8 cellular contexts compared by ENCODE assay signal in the genomic region with DNA sequence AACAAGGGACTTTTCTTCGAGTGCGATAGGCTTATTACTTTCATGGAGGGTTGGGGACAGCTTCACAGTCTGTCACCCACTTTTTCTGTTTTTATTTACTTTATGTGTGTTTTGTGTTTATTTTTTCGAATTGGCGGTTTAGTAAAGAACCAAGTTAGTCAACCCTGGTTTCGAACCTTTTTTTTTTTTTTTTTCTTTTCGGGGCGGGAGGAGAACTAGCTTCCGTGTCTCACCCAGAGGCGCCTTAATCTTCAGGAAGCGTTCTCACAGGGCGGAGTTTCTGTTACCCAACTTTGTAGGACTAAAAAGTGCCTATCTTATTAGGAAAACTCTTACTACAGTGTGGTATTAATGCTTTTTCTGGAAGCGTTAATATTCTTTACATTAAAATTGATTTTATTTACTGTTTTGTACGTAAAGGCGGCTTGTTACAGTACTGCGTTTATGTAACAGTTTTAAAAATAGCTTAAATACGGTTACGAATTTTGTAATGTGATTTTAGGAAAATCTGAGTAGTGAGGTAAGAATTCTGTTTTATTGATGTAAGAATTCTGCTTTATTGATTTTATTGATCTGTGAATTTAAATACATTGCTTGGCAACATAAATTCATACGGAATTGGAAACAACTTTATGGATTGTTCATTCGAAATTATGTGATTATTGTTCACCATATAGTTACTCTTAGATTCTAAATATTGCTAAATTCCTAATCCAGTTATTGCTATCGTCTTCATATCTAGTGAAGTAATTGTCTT. TPM values are rescaled to one million over a fixed set of nuclear protein-coding genes. Genes with fewer than 3 reads are reported as not detected.
A peak's percentile ranks its signal among the peaks of the same experiment; 100 is the strongest.
DNase-seq lines count a peak whose midpoint lies in the region; ATAC-seq and TF ChIP-seq lines count a peak whose summit lies in the region.

No MANE protein-coding gene starts in this region.

- peak overlapping the region; percentile 67 to 91 for H3K27ac ChIP-seq in ovary

- WGBS in ovary, 3 donors, result 0 to 1% (median 1%) methylated on average over 20 of the region's 20 CpGs

- H3K4me3 Mint-ChIP-seq in activated naive CD4-positive, alpha-beta T cell treated with anti-CD3 and anti-CD28 coated beads, Interleukin-2, amount 10 ng/mL, durations not matched to agents 7 days and 5 days, result peak overlapping the region; percentile 94

- H3K4me1 Mint-ChIP-seq in activated naive CD4-positive, alpha-beta T cell treated with anti-CD3 and anti-CD28 coated beads, Interleukin-2, amount 10 ng/mL, durations not matched to agents 7 days and 5 days, result peaks cover 54% of the 10 kb centered on the region

- H3K36me3 Mint-ChIP-seq in activated naive CD4-positive, alpha-beta T cell treated with anti-CD3 and anti-CD28 coated beads, Interleukin-2, amount 10 ng/mL, durations not matched to agents 7 days and 5 days, result peaks cover 48% of the 10 kb centered on the region

- intact Hi-C loops in ovary (cut with DNase I), result no loop called here

- no peak for TF ChIP-seq CTCF in ovary (IDR thresholded peaks at IDR 0.05)

- H3K27me3 ChIP-seq in ovary, result no peaks in the 10 kb centered on the region

- H3K9me3 ChIP-seq in ovary, result no peaks in the 10 kb centered on the region

- ATAC-seq in HG02763 (IDR thresholded peaks at IDR 0.05; ENCODE audit: unreplicated experiment), result peak; percentile 11
- no peak for ATAC-seq in HG02884 (IDR thresholded peaks at IDR 0.05; ENCODE audit: unreplicated experiment)

- DNase-seq in activated CD8-positive, alpha-beta memory T cell treated with anti-CD3 and anti-CD28 coated beads, Interleukin-2, amount 50 U/mL, for 1 hour (ENCODE audit: extremely low read depth), result peak; percentile 12
- DNase-seq in activated CD8-positive, alpha-beta memory T cell treated with anti-CD3 and anti-CD28 coated beads, Interleukin-2, amount 50 U/mL, for 48 hours, result no peak
- DNase-seq in NCI-H446 treated with DMSO at 0.1 percent for 48 hours (lab: John Stamatoyannopoulos, UW) (peak; percentile 32), germinal center (ENCODE audit: low spot score) (peak; percentile 10), ovary (peak in 1 of 5 donors; percentile 43)
- DNase-seq in activated naive CD4-positive, alpha-beta T cell treated with anti-CD3 and anti-CD28 coated beads, Interleukin-2, amount 10 ng/mL, durations not matched to agents 7 days and 5 days, result peak; percentile 65

- H3K27ac Mint-ChIP-seq in activated naive CD4-positive, alpha-beta T cell treated with anti-CD3 and anti-CD28 coated beads, Interleukin-2, amount 10 ng/mL, durations not matched to agents 7 days and 5 days, result peak overlapping the region; percentile 100

- H3K36me3 ChIP-seq in ovary, result no peaks in the 10 kb centered on the region

- peaks cover 17% of the 10 kb centered on the region for H3K4me1 ChIP-seq in ovary (ENCODE audit: insufficient read depth)

- CTCF ChIA-PET in activated naive CD4-positive, alpha-beta T cell treated with anti-CD3 and anti-CD28 coated beads, Interleukin-2, amount 10 ng/mL, durations not matched to agents 7 days and 5 days (lab: Charles Lee), result interaction anchor here (0.8 to 1.2 kb wide), 3 partner anchors 10 to 98 kb away, joined by 3 to 8 read pairs (median 6); no protein-coding TSS in a partner anchor

- peak overlapping the region; percentile 94 for H3K4me3 ChIP-seq in ovary

- TF ChIP-seq EP300 in ovary (IDR thresholded peaks at IDR 0.05), result no peak

- no peak for TF ChIP-seq POLR2A in ovary (IDR thresholded peaks at IDR 0.05)

- no peaks in the 10 kb centered on the region for H3K9me3 Mint-ChIP-seq in activated naive CD4-positive, alpha-beta T cell treated with anti-CD3 and anti-CD28 coated beads, Interleukin-2, amount 10 ng/mL, durations not matched to agents 7 days and 5 days

- H3K27me3 Mint-ChIP-seq in activated naive CD4-positive, alpha-beta T cell treated with anti-CD3 and anti-CD28 coated beads, Interleukin-2, amount 10 ng/mL, durations not matched to agents 7 days and 5 days, result no peaks in the 10 kb centered on the region

RNA-seq across cellular contexts. Expression of a gene that starts 0.9 kb away (rescaled TPM):
- total RNA-seq in ovary, result 100 to 1,000 TPM; 105 to 155 (median 136) TPM
- polyA plus RNA-seq in ovary, result 100 to 1,000 TPM in 1 of 2 donors, 10 to 100 TPM in 1; 67.0 to 157 TPM

RNA-seq across cellular contexts. Expression of a gene that starts 8.9 kb away (rescaled TPM):
- total RNA-seq in ovary, result 10 to 100 TPM; 13.4 to 23.8 (median 22.7) TPM
- 10 to 100 TPM; 14.8 to 16.6 TPM for polyA plus RNA-seq in ovary
